In the genomic region with DNA sequence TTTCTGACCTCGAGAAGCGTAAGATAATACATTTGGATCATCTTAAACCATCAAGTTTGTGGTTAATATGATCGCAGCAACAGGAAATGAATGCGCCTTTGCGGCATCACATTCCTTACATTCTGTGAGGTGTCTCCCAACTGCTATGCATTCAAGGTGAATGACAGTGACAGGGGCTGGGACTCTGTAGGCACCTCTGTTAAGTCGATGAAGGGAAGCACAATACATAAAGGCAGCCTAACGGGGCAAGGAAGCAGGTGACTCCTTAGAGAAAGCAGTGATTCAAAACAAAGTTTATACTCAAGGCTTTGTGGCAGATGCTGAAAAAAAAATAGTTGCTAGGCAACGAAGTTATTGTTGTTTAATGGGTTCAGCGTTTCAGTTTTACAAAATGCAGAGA, we compare ENCODE assay signal across 14 cellular contexts. TPM values are rescaled to one million over a fixed set of nuclear protein-coding genes. Genes with fewer than 3 reads are reported as not detected.
DNase-seq lines count a peak whose midpoint lies in the region; ATAC-seq and TF ChIP-seq lines count a peak whose summit lies in the region.
"Had no signal": no experiment of that assay in that cellular context is flagged by ENCODE, and none has a peak within 500 bp of the region (broad histone marks: within the 10 kb centered on the region; RNA-seq: fewer than 3 reads in every experiment).

No MANE protein-coding gene starts in this region.

- H3K27me3 ChIP-seq in H9 (ENCODE audit: insufficient read depth, low read length): no peaks in the 10 kb centered on the region

- no peak overlapping the region for H3K14ac ChIP-seq in H9 (ENCODE audit: insufficient read depth, low read length)

- no peak overlapping the region for H2BK20ac ChIP-seq in H9 (ENCODE audit: low read depth, low read length, poor library complexity, severe bottlenecking)

- peak overlapping the region; percentile 72 for H3K4me2 ChIP-seq in OCI-LY7 (ENCODE audit: low read length)
- no peak overlapping the region for H3K4me2 ChIP-seq in H9 (ENCODE audit: insufficient read depth, insufficient read length, low read length)

- H3T11ph ChIP-seq in H9 (ENCODE audit: low read length): no peak overlapping the region

- no peaks in the 10 kb centered on the region for H3K9me3 Mint-ChIP-seq in activated T-cell treated with anti-CD3 and anti-CD28 coated beads, Interleukin-2, amount 50 U/mL, for 24 hours
- no peaks in the 10 kb centered on the region for H3K9me3 Mint-ChIP-seq in dendritic cell treated with granulocyte-macrophage colony-stimulating factor and Interleukin-4, amounts not matched to agents 40 ng/mL and 50 ng/mL, for 4 days
- H3K9me3 Mint-ChIP-seq in stimulated activated effector memory CD8-positive, alpha-beta T cell treated with anti-CD3 and anti-CD28 coated beads, Interleukin-12 subunit alpha, Interleukin-12 subunit beta, amount 100 ng/mL, for 72 hours: no peaks in the 10 kb centered on the region
- H3K9me3 Mint-ChIP-seq in H9: no peaks in the 10 kb centered on the region

- no peak for DNase-seq in activated T-cell treated with anti-CD3 and anti-CD28 coated beads, Interleukin-2, amount 50 U/mL, for 24 hours
- no peak for DNase-seq in activated T-cell treated with anti-CD3 and anti-CD28 coated beads, Interleukin-2, amount 50 U/mL, for 48 hours
- peak; percentile 80 for DNase-seq in OCI-LY7 (ENCODE audit: low spot score)
- no peak for DNase-seq in stimulated activated effector memory CD8-positive, alpha-beta T cell treated with anti-CD3 and anti-CD28 coated beads, Interleukin-12 subunit alpha, Interleukin-12 subunit beta, amount 100 ng/mL, for 72 hours (ENCODE audit: low spot score in 2 of 2)
- no peak for DNase-seq in H9
- DNase-seq in NCI-H524 (lab: John Stamatoyannopoulos, UW): no peak
- DNase-seq: effector CD8-positive, alpha-beta T cell; left cardiac atrium; NCI-H1417 treated with DMSO at 0.1 percent for 48 hours; NCI-H748 treated with DMSO at 0.1 percent for 48 hours had no signal

- H3K23ac ChIP-seq in H9 (ENCODE audit: insufficient read length, low read depth, low read length): no peak overlapping the region

- H3K9me3 ChIP-seq in OCI-LY7 (ENCODE audit: low read length): no peaks in the 10 kb centered on the region
- H3K9me3 ChIP-seq in H9 (ENCODE audit: control insufficient read depth, low read depth, low read length): no peaks in the 10 kb centered on the region
- H3K9me3 ChIP-seq: thoracic aorta had no signal

- peak overlapping the region; percentile 73 for H3K27ac ChIP-seq in OCI-LY7 (ENCODE audit: low read depth, low read length, poor library complexity, severe bottlenecking)
- H3K27ac ChIP-seq in H9 (ENCODE audit: insufficient read length, low read depth, low read length): no peak overlapping the region
- H3K27ac ChIP-seq: thoracic aorta had no signal

- TF ChIP-seq CTCF in OCI-LY7 (conservative IDR thresholded peaks at IDR 0.05; ENCODE audit: low read length) (no peak), H9 (conservative IDR thresholded peaks at IDR 0.05) (no peak)

- peaks cover 26% of the 10 kb centered on the region for H3K4me1 Mint-ChIP-seq in activated T-cell treated with anti-CD3 and anti-CD28 coated beads, Interleukin-2, amount 50 U/mL, for 24 hours (ENCODE audit: low read depth)
- H3K4me1 Mint-ChIP-seq in dendritic cell treated with granulocyte-macrophage colony-stimulating factor and Interleukin-4, amounts not matched to agents 40 ng/mL and 50 ng/mL, for 4 days (ENCODE audit: low read depth): peaks cover 44% of the 10 kb centered on the region
- peaks cover 19% of the 10 kb centered on the region for H3K4me1 Mint-ChIP-seq in stimulated activated effector memory CD8-positive, alpha-beta T cell treated with anti-CD3 and anti-CD28 coated beads, Interleukin-12 subunit alpha, Interleukin-12 subunit beta, amount 100 ng/mL, for 72 hours
- H3K4me1 Mint-ChIP-seq in H9: peaks cover 3 to 10% of the 10 kb centered on the region in 2 experiments

- BruUV-seq in OCI-LY7 (replicated peaks; lab: Mats Ljungman, UMichigan): TSS peak; percentile 3

- POLR2A ChIA-PET in OCI-LY7 (lab: Charles Lee): interaction anchor here (0.7 to 3.0 kb wide), 9 partner anchors 9 to 138 kb away, joined by 3 to 10 read pairs (median 4); no protein-coding TSS in a partner anchor

- H3K4ac ChIP-seq in H9 (ENCODE audit: low read depth, low read length): no peak overlapping the region

- H3K4me1 ChIP-seq in OCI-LY7 (ENCODE audit: insufficient read depth, low read length, poor library complexity, severe bottlenecking) (peaks cover 36% of the 10 kb centered on the region), H9 (ENCODE audit: insufficient read depth, low read length) (no peaks in the 10 kb centered on the region)

- H2AFZ ChIP-seq in OCI-LY7 (ENCODE audit: low read length): no peak overlapping the region; the same call in 1 of the 2 replicates
- no peak overlapping the region for H2AFZ ChIP-seq in H9 (ENCODE audit: low read length)

- H2BK120ac ChIP-seq in H9 (ENCODE audit: low read depth, low read length, poor library complexity, severe bottlenecking): no peak overlapping the region

- H3K36me3 Mint-ChIP-seq in activated T-cell treated with anti-CD3 and anti-CD28 coated beads, Interleukin-2, amount 50 U/mL, for 24 hours (ENCODE audit: low read depth): peaks cover 89% of the 10 kb centered on the region
- H3K36me3 Mint-ChIP-seq in dendritic cell treated with granulocyte-macrophage colony-stimulating factor and Interleukin-4, amounts not matched to agents 40 ng/mL and 50 ng/mL, for 4 days (ENCODE audit: low read depth): peaks cover 95% of the 10 kb centered on the region
- H3K36me3 Mint-ChIP-seq in stimulated activated effector memory CD8-positive, alpha-beta T cell treated with anti-CD3 and anti-CD28 coated beads, Interleukin-12 subunit alpha, Interleukin-12 subunit beta, amount 100 ng/mL, for 72 hours: peaks cover 100% of the 10 kb centered on the region
- H3K36me3 Mint-ChIP-seq in H9 (ENCODE audit: insufficient read depth in 1 of 3, low read depth in 3 of 3): peaks cover 51 to 82% (median 77%) of the 10 kb centered on the region in 3 experiments

- H3K36me3 ChIP-seq in OCI-LY7 (ENCODE audit: insufficient read depth, low read length): peaks cover 95% of the 10 kb centered on the region

- no peaks in the 10 kb centered on the region for H3K9me2 ChIP-seq in OCI-LY7 (ENCODE audit: insufficient read depth, low read length)

- peak overlapping the region; percentile 22 for H3K27ac Mint-ChIP-seq in activated T-cell treated with anti-CD3 and anti-CD28 coated beads, Interleukin-2, amount 50 U/mL, for 24 hours
- H3K27ac Mint-ChIP-seq in dendritic cell treated with granulocyte-macrophage colony-stimulating factor and Interleukin-4, amounts not matched to agents 40 ng/mL and 50 ng/mL, for 4 days: peak overlapping the region; percentile 58
- peak overlapping the region; percentile 75 for H3K27ac Mint-ChIP-seq in stimulated activated effector memory CD8-positive, alpha-beta T cell treated with anti-CD3 and anti-CD28 coated beads, Interleukin-12 subunit alpha, Interleukin-12 subunit beta, amount 100 ng/mL, for 72 hours
- H3K27ac Mint-ChIP-seq in H9: no peak overlapping the region; a peak in 1 of 7 replicates

- no peak overlapping the region for H4K5ac ChIP-seq in H9 (ENCODE audit: insufficient read length, low read depth, low read length)

- intact Hi-C loops in OCI-LY7 (cut with micrococcal nuclease; ENCODE audit: unreplicated experiment): loop anchor here (2.0 kb wide), 1 partner anchor 34 kb away; no protein-coding TSS in a partner anchor
- intact Hi-C loops in dendritic cell treated with granulocyte-macrophage colony-stimulating factor and Interleukin-4, amounts not matched to agents 40 ng/mL and 50 ng/mL, for 4 days (cut with micrococcal nuclease): no loop called here

- WGBS in H9 (ENCODE audit: extremely low coverage, insufficient read length, low lambda C conversion rate): no CpG with 5 or more reads among the region's 9 CpGs

- no peaks in the 10 kb centered on the region for H3K27me3 Mint-ChIP-seq in activated T-cell treated with anti-CD3 and anti-CD28 coated beads, Interleukin-2, amount 50 U/mL, for 24 hours
- H3K27me3 Mint-ChIP-seq in dendritic cell treated with granulocyte-macrophage colony-stimulating factor and Interleukin-4, amounts not matched to agents 40 ng/mL and 50 ng/mL, for 4 days: no peaks in the 10 kb centered on the region
- H3K27me3 Mint-ChIP-seq in H9 (ENCODE audit: low read depth): no peaks in the 10 kb centered on the region

- no peaks in the 10 kb centered on the region for H3K23me2 ChIP-seq in H9 (ENCODE audit: insufficient read length, low read depth, low read length, poor library complexity, severe bottlenecking)

- no peak overlapping the region for H2AK5ac ChIP-seq in H9 (ENCODE audit: insufficient read length, low read length)

- H4K20me1 ChIP-seq in OCI-LY7 (ENCODE audit: insufficient read depth, low read length): no peaks in the 10 kb centered on the region
- no peaks in the 10 kb centered on the region for H4K20me1 ChIP-seq in H9 (ENCODE audit: control insufficient read depth, insufficient read depth, insufficient read length)

- ATAC-seq in stimulated activated effector memory CD8-positive, alpha-beta T cell treated with anti-CD3 and anti-CD28 coated beads, Interleukin-12 subunit alpha, Interleukin-12 subunit beta, amount 100 ng/mL, for 72 hours: no peak
- ATAC-seq in GM21529 (IDR thresholded peaks at IDR 0.05; ENCODE audit: unreplicated experiment): no peak
- ATAC-seq: left cardiac atrium had no signal

- H3K56ac ChIP-seq in H9 (ENCODE audit: insufficient read length, low read depth, low read length): no peak overlapping the region

- CTCF ChIA-PET in OCI-LY7 (lab: Charles Lee; ENCODE audit: unreplicated experiment): no interaction called here

- H2BK15ac ChIP-seq in H9 (ENCODE audit: low read depth, low read length): no peak overlapping the region

- no peak overlapping the region for H3K18ac ChIP-seq in H9 (ENCODE audit: insufficient read length, low read depth, low read length)

- no peak overlapping the region for H4K91ac ChIP-seq in H9 (ENCODE audit: insufficient read length, low read depth, low read length)

- H3K4me3 Mint-ChIP-seq in activated T-cell treated with anti-CD3 and anti-CD28 coated beads, Interleukin-2, amount 50 U/mL, for 24 hours: no peak overlapping the region
- no peak overlapping the region for H3K4me3 Mint-ChIP-seq in dendritic cell treated with granulocyte-macrophage colony-stimulating factor and Interleukin-4, amounts not matched to agents 40 ng/mL and 50 ng/mL, for 4 days
- H3K4me3 Mint-ChIP-seq in stimulated activated effector memory CD8-positive, alpha-beta T cell treated with anti-CD3 and anti-CD28 coated beads, Interleukin-12 subunit alpha, Interleukin-12 subunit beta, amount 100 ng/mL, for 72 hours: no peak overlapping the region
- no peak overlapping the region for H3K4me3 Mint-ChIP-seq in H9

- H2BK5ac ChIP-seq in H9 (ENCODE audit: insufficient read length, low read length): no peak overlapping the region

- no peak overlapping the region for H4K8ac ChIP-seq in H9 (replicated peaks; ENCODE audit: insufficient read length, low read depth, low read length)

- H3K79me2 ChIP-seq in OCI-LY7 (ENCODE audit: insufficient read depth, low read depth, low read length) (peaks cover 3% of the 10 kb centered on the region; the same call in 1 of the 2 replicates), H9 (ENCODE audit: insufficient read depth, low read length) (no peaks in the 10 kb centered on the region)

- H3K79me1 ChIP-seq in H9 (ENCODE audit: insufficient read depth, low read depth, low read length, poor library complexity, severe bottlenecking): no peaks in the 10 kb centered on the region

- H2BK12ac ChIP-seq in H9 (ENCODE audit: insufficient read length, low read depth, low read length): no peak overlapping the region

- peak overlapping the region; percentile 39 for H3K4me3 ChIP-seq in OCI-LY7 (ENCODE audit: low read depth, low read length, poor library complexity, severe bottlenecking)
- H3K4me3 ChIP-seq: thoracic aorta had no signal

- H3K9ac ChIP-seq in H9 (ENCODE audit: extremely low read depth, insufficient read length, low read length): no peak overlapping the region

RNA-seq across cellular contexts. Expression of gene EVPL, which starts 21.6 kb away (rescaled TPM):
- total RNA-seq in OCI-LY7 (2014; rRNA removed; shearing (Covaris generic)): 5.6 and 9.9 TPM in 2 replicates
- total RNA-seq in OCI-LY7 (2022): 5.1 and 6.9 TPM in 2 replicates
- 0.48 and 0.53 TPM in 2 replicates for total RNA-seq in H9 (2021)

RNA-seq across cellular contexts. Expression of gene SRP68, which starts 23.6 kb away (rescaled TPM):
- 53.5 and 54.0 TPM in 2 replicates for total RNA-seq in OCI-LY7 (2014; rRNA removed; shearing (Covaris generic))
- total RNA-seq in OCI-LY7 (2022) (199 and 200 TPM in 2 replicates), H9 (2021) (85.1 and 86.1 TPM in 2 replicates)

RNA-seq across cellular contexts. Expression of gene GALR2, which starts 25.9 kb away (rescaled TPM):
- not detected in 2 replicates for total RNA-seq in OCI-LY7 (2014; rRNA removed; shearing (Covaris generic))
- total RNA-seq in OCI-LY7 (2022) (0.63 TPM in 1 of 2 replicates, not detected in the other), H9 (2021) (0.79 and 0.81 TPM in 2 replicates)
- total RNA-seq: glomerular endothelial cell, left cardiac atrium had no signal

RNA-seq across cellular contexts. Expression of gene ZACN, which starts 30.3 kb away (rescaled TPM):
- total RNA-seq in OCI-LY7 (2014; rRNA removed; shearing (Covaris generic)): 0.76 TPM in 1 of 2 replicates, not detected in the other
- total RNA-seq in OCI-LY7 (2022) (0.33 and 1.2 TPM in 2 replicates), H9 (2021) (0.09 and 0.31 TPM in 2 replicates)
- total RNA-seq: glomerular endothelial cell, left cardiac atrium, thoracic aorta had no signal

RNA-seq across cellular contexts. Expression of gene CDK3, which starts 48.1 kb away (rescaled TPM):
- total RNA-seq in OCI-LY7 (2014; rRNA removed; shearing (Covaris generic)): 7.3 and 15.9 TPM in 2 replicates
- total RNA-seq in OCI-LY7 (2022): 12.8 and 17.2 TPM in 2 replicates
- total RNA-seq in H9 (2021): 11.7 and 14.3 TPM in 2 replicates

Comparison
In these comparisons a context has a peak if more than half of its experiments do, and no peak if none do; other contexts are left out.
1. H3K27ac Mint-ChIP-seq: peak in activated T-cell treated with anti-CD3 and anti-CD28 coated beads, Interleukin-2, amount 50 U/mL, for 24 hours (single experiment), dendritic cell treated with granulocyte-macrophage colony-stimulating factor and Interleukin-4, amounts not matched to agents 40 ng/mL and 50 ng/mL, for 4 days (single experiment) and stimulated activated effector memory CD8-positive, alpha-beta T cell treated with anti-CD3 and anti-CD28 coated beads, Interleukin-12 subunit alpha, Interleukin-12 subunit beta, amount 100 ng/mL, for 72 hours (single experiment); none in H9 (0 of 3).